Comparison of ENCODE assay signal across 21 cellular contexts in genomic region chr10:79390057-79390456, GRCh38.
"Had no signal": no experiment of that assay in that cellular context is flagged by ENCODE, and none has a peak within 500 bp of the region (broad histone marks: within the 10 kb centered on the region; RNA-seq: fewer than 3 reads in every experiment).

No MANE protein-coding gene starts in this region.

- ATAC-seq: foreskin keratinocyte; left ventricle myocardium superior; stimulated activated effector memory CD8-positive, alpha-beta T cell treated with anti-CD3 and anti-CD28 coated beads, Interleukin-12 subunit alpha, Interleukin-12 subunit beta, amount 100 ng/mL, for 72 hours; stimulated activated naive CD8-positive, alpha-beta T cell treated with anti-CD3 and anti-CD28 coated beads, Interleukin-15, amount 100 ng/mL, for 72 hours had no signal

- H3K4me2 ChIP-seq: hepatocyte had no signal

- FAIRE-seq: astrocyte, endometrium, small intestine had no signal

- H3K9me3 ChIP-seq: adrenal gland, thoracic aorta, upper lobe of left lung had no signal

- H3K4me1 ChIP-seq: adrenal gland, foreskin keratinocyte, parathyroid adenoma had no signal

- H3K9ac ChIP-seq: parathyroid adenoma had no signal

- H3K27ac ChIP-seq: foreskin keratinocyte, hepatocyte, parathyroid adenoma, thoracic aorta had no signal

- H2AFZ ChIP-seq: hepatocyte, parathyroid adenoma had no signal

- H3K27me3 ChIP-seq: adrenal gland, foreskin keratinocyte, hepatocyte, upper lobe of left lung had no signal

- H3K4me3 ChIP-seq: adrenal gland, hepatocyte, thoracic aorta, upper lobe of left lung had no signal

- DNase-seq: activated CD4-positive, alpha-beta T cell treated with anti-CD3 and anti-CD28 coated beads for 1 hour; activated naive CD4-positive, alpha-beta T cell; cortex of kidney; effector CD4-positive, alpha-beta T cell; foreskin keratinocyte; immature natural killer cell; left ventricle myocardium superior; midbrain; nephron progenitor cell; small intestine; stimulated activated CD4-positive, alpha-beta T cell treated with anti-CD3 and anti-CD28 coated beads, Interleukin-2, amount 100 ng/mL, for 24 hours; T-helper 9 cell had no signal

- H3K79me2 ChIP-seq: parathyroid adenoma had no signal
